In the genomic region with DNA sequence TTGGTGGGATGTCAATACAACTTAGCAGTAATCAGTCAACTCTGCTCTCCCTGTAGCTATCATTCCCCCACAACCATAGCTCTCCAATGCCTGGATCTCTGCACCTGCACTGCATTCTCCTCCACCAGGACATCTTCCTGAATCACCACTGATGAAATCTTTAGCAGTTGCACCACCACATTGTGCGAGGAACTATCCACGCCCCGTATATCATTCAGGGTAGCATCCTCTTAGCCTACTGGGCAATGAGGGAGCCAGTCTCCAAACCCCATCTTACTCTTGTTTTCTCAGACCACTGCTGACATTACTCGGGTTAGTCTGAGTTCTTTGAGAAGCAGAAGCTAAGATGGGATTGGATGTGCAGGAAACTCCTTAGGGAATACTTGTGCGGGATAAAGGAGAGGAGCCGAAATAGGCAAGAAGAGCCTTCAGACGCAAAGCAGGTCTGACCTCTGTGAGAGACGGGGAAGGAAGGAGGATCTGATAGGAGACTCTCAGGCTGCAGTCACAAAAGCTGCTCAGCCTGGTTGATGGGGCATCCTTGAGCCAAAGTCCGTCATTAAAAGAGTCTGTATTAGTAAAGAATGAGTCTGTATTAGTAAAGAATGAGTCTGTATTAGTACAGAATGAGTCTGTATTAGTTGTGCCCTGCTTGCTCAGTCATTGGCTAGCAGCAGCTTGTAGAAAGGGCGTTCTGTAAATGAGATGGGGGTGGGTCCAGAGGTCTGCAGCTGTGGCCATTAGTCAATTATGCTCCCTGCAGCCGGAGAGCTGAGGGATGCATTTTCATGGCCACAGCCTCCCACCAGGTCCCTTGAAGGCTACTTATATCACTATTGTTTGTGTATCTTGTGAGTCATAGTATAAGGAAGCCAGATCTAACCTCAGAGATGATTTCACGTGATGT, we compare ENCODE assay signal across 10 cellular contexts. TPM values are rescaled to one million over a fixed set of nuclear protein-coding genes. Genes with fewer than 3 reads are reported as not detected.
DNase-seq lines count a peak whose midpoint lies in the region; ATAC-seq and TF ChIP-seq lines count a peak whose summit lies in the region.
"Had no signal": no experiment of that assay in that cellular context is flagged by ENCODE, and none has a peak within 500 bp of the region (broad histone marks: within the 10 kb centered on the region; RNA-seq: fewer than 3 reads in every experiment).

No MANE protein-coding gene starts in this region.

- DNase-seq in BE2C (peak; percentile 50), HL-60 (ENCODE audit: low read depth in 1 of 2, low spot score in 1 of 2) (peak; percentile 41 to 43), adrenal gland (peak in 6 of 7 donors; percentile 32 to 70 (median 52)), kidney epithelial cell (ENCODE audit: low read depth) (peak; percentile 74), NCI-H524 treated with DMSO at 0.1 percent for 48 hours (lab: John Stamatoyannopoulos, UW) (no peak), omental fat pad (ENCODE audit: low spot score) (no peak), GM13976 (ENCODE audit: low spot score) (no peak)
- DNase-seq: activated T-cell treated with anti-CD3 and anti-CD28 coated beads, Interleukin-2, amount 50 U/mL, for 48 hours; hippocampal formation had no signal

- in situ Hi-C loops in GM13976 (cut with MboI; ENCODE audit: low sequenced_read_pairs, unreplicated experiment), result no loop called here

- WGBS in adrenal gland, 4 donors, result 52 to 55% (median 54%) methylated on average over 12 of the region's 12 CpGs

- ATAC-seq in HG03520 (IDR thresholded peaks at IDR 0.05; ENCODE audit: unreplicated experiment), result no peak
- ATAC-seq in omental fat pad (ENCODE audit: low FRiP score), result no peak

- intact Hi-C loops in adrenal gland (cut with DNase I), result no loop called here

- H3K27ac ChIP-seq in HL-60 (replicated peaks) (no peak overlapping the region), adrenal gland (no peak overlapping the region)

- H3K27me3 ChIP-seq in BE2C (no peaks in the 10 kb centered on the region), HL-60 (ENCODE audit: insufficient read depth, poor library complexity, severe bottlenecking) (no peaks in the 10 kb centered on the region), adrenal gland (no peaks in the 10 kb centered on the region), kidney epithelial cell (ENCODE audit: control insufficient read depth, insufficient read depth, low read length) (no peaks in the 10 kb centered on the region)

- H3K9me3 ChIP-seq in BE2C (no peaks in the 10 kb centered on the region), adrenal gland (replicated peaks in 1 of 3) (no peaks in the 10 kb centered on the region)

- H3K36me3 ChIP-seq in BE2C, result no peaks in the 10 kb centered on the region
- H3K36me3 ChIP-seq in adrenal gland (replicated peaks in 1 of 2), result no peaks in the 10 kb centered on the region
- H3K36me3 ChIP-seq in kidney epithelial cell (ENCODE audit: control insufficient read depth, insufficient read depth, low read length), result no peaks in the 10 kb centered on the region

- TF ChIP-seq CTCF in BE2C (IDR thresholded peaks at IDR 0.05; ENCODE audit: low read depth, low read length) (no peak), HL-60 (IDR thresholded peaks at IDR 0.05; ENCODE audit: insufficient read depth, low read length) (no peak), adrenal gland (IDR thresholded peaks at IDR 0.05) (no peak), kidney epithelial cell (IDR thresholded peaks at IDR 0.05; ENCODE audit: insufficient read depth, low read length, poor library complexity, severe bottlenecking) (no peak), omental fat pad (IDR thresholded peaks at IDR 0.05) (no peak), GM13976 (IDR thresholded peaks at IDR 0.05; ENCODE audit: borderline replicate concordance, control extremely low read depth, extremely low read depth, insufficient read depth, missing control alignments) (no peak)

- no peak overlapping the region for H3K4me3 ChIP-seq in BE2C (ENCODE audit: low read depth, low read length)
- H3K4me3 ChIP-seq in HL-60 (replicated peaks; ENCODE audit: insufficient read depth, low read length), result no peak overlapping the region
- H3K4me3 ChIP-seq in adrenal gland, result no peak overlapping the region
- H3K4me3 ChIP-seq in kidney epithelial cell (ENCODE audit: low read depth, low read length), result no peak overlapping the region

- TF ChIP-seq POLR2A in adrenal gland (IDR thresholded peaks at IDR 0.05), result no peak

- H3K4me1 ChIP-seq in BE2C (0 out of 2 replicates have a peak, but pooled peaks cover 3% of the 10 kb centered on the region), adrenal gland (replicated peaks in 1 of 2) (no peaks in the 10 kb centered on the region)

RNA-seq across cellular contexts. Expression of a gene that starts 49.6 kb away (rescaled TPM):
- polyA plus RNA-seq in BE2C (2012; ENCODE audit: insufficient read depth, insufficient read length, low read depth), result 38.4 TPM
- total RNA-seq in adrenal gland, result 10 to 100 TPM; 34.9 to 75.8 (median 52.0) TPM
- 10 to 100 TPM; 21.7 to 40.1 (median 23.7) TPM for polyA plus RNA-seq in adrenal gland
- total RNA-seq in kidney epithelial cell, result 23.6 and 25.7 TPM in 2 replicates
- total RNA-seq in omental fat pad, result 10 to 100 TPM; 35.3 to 68.5 (median 45.9) TPM

Comparison
In these comparisons a context has a peak if more than half of its experiments do, and no peak if none do; other contexts are left out.
1. DNase-seq: peak in BE2C (single experiment), HL-60 (2 of 2), adrenal gland (6 of 7) and kidney epithelial cell (single experiment); none in NCI-H524 treated with DMSO at 0.1 percent for 48 hours (single experiment), omental fat pad (single experiment) and GM13976 (single experiment).